Comparison of ENCODE assay signal across 24 cellular contexts in the genomic region with DNA sequence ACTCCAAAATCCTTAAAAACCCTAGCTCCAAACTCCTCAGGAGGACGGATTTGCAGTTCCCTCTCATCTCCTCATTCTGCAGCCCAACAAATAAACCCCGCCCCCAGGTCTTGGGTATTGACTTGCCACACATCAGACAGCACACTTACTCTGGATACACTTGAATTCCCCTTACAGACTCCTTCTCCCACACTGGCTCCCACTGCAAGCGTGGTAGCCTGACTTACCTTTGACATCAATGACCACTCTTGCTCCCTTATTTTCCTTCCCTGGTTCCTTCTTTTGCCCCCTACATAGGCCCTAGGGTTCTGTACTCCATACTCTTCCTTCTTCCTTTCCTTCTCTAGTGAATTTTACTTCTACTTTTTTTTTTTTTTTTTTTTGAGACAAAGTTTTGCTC. TPM values are rescaled to one million over a fixed set of nuclear protein-coding genes. Genes with fewer than 3 reads are reported as not detected.
A peak's percentile ranks its signal among the peaks of the same experiment; 100 is the strongest.
DNase-seq lines count a peak whose midpoint lies in the region; ATAC-seq, FAIRE-seq and TF ChIP-seq lines count a peak whose summit lies in the region.
"Had no signal": no experiment of that assay in that cellular context is flagged by ENCODE, and none has a peak within 500 bp of the region (broad histone marks: within the 10 kb centered on the region; RNA-seq: fewer than 3 reads in every experiment).

No MANE protein-coding gene starts in this region.

- peak; percentile 11 for FAIRE-seq in K562 (lab: Jason Lieb, UNC)
- FAIRE-seq: G401.6, GM12878, kidney had no signal

- peak overlapping the region; percentile 56 for H3K27ac Mint-ChIP-seq in activated naive CD4-positive, alpha-beta T cell treated with anti-CD3 and anti-CD28 coated beads, Interleukin-2, amount 10 ng/mL, durations not matched to agents 7 days and 5 days
- H3K27ac Mint-ChIP-seq: activated CD4-positive, alpha-beta T cell treated with anti-CD3 and anti-CD28 coated beads, Interleukin-2, amount 10 ng/mL, durations not matched to agents 24 days and 14 days; activated naive CD4-positive, alpha-beta T cell treated with anti-CD3 and anti-CD28 coated beads, Interleukin-2, amount 50 U/mL, for 24 hours had no signal

- H3K4me1 ChIP-seq in K562 (replicated peaks in 1 of 2; ENCODE audit: control insufficient read depth in 2 of 2, insufficient read depth in 2 of 2, low read length in 2 of 2) (peaks cover 8 to 11% of the 10 kb centered on the region in 2 experiments; a peak in 3 of 5 replicates), upper lobe of right lung (peaks cover 18% of the 10 kb centered on the region)
- H3K4me1 ChIP-seq: uterus had no signal

- H3K4me3 ChIP-seq in K562 (no peak overlapping the region), upper lobe of right lung (no peak overlapping the region)
- H3K4me3 ChIP-seq: esophagus squamous epithelium, GM12878, PC-9, uterus had no signal

- ATAC-seq in K562: no peak
- ATAC-seq in upper lobe of right lung: peak; percentile 58
- ATAC-seq: GM12878 had no signal

- H4K20me1 ChIP-seq in K562 (replicated peaks; ENCODE audit: control insufficient read depth, insufficient read depth, low read length): no peaks in the 10 kb centered on the region

- DNase-seq in activated naive CD4-positive, alpha-beta T cell treated with anti-CD3 and anti-CD28 coated beads, Interleukin-2, amount 10 ng/mL, durations not matched to agents 7 days and 5 days: no peak
- no peak for DNase-seq in activated naive CD4-positive, alpha-beta T cell treated with anti-CD3 and anti-CD28 coated beads, Interleukin-2, amount 50 U/mL, for 16 hours
- DNase-seq in K562 (ENCODE audit: extremely low read depth in 1 of 4, low spot score in 3 of 4) (no peak), kidney tubule cell (ENCODE audit: low spot score) (peak; percentile 67), upper lobe of right lung (no peak), hepatic stellate cell (ENCODE audit: low spot score) (no peak), NCI-H1436 treated with DMSO at 0.1 percent for 48 hours (lab: John Stamatoyannopoulos, UW) (no peak), NOMO-1 treated with dmso at 0.1 percent for 144 hours (lab: John Stamatoyannopoulos, UW; ENCODE audit: unreplicated experiment) (no peak)
- DNase-seq: activated CD4-positive, alpha-beta T cell treated with anti-CD3 and anti-CD28 coated beads, Interleukin-2, amount 10 ng/mL, durations not matched to agents 24 days and 14 days; Caco-2; esophagus squamous epithelium; GOT3; KBM-7; kidney; NCI-H1092; NCI-H748 treated with DMSO at 0.1 percent for 48 hours; PC-9; stimulated activated CD4-positive, alpha-beta T cell treated with anti-CD3 and anti-CD28 coated beads, Interleukin-2, amount 100 ng/mL, for 24 hours; uterus had no signal

- no TSS peak for BruUV-seq in K562 (replicated peaks; lab: Mats Ljungman, UMichigan)

- peaks cover 45% of the 10 kb centered on the region for H3K36me3 Mint-ChIP-seq in activated naive CD4-positive, alpha-beta T cell treated with anti-CD3 and anti-CD28 coated beads, Interleukin-2, amount 10 ng/mL, durations not matched to agents 7 days and 5 days

- H3K4me3 Mint-ChIP-seq in activated naive CD4-positive, alpha-beta T cell treated with anti-CD3 and anti-CD28 coated beads, Interleukin-2, amount 10 ng/mL, durations not matched to agents 7 days and 5 days: no peak overlapping the region
- H3K4me3 Mint-ChIP-seq: activated CD4-positive, alpha-beta T cell treated with anti-CD3 and anti-CD28 coated beads, Interleukin-2, amount 10 ng/mL, durations not matched to agents 24 days and 14 days; activated naive CD4-positive, alpha-beta T cell treated with anti-CD3 and anti-CD28 coated beads, Interleukin-2, amount 50 U/mL, for 24 hours; brain had no signal

- H3K36me3 ChIP-seq in K562 (ENCODE audit: control insufficient read depth, insufficient read depth, low read length) (no peaks in the 10 kb centered on the region), upper lobe of right lung (no peaks in the 10 kb centered on the region)
- H3K36me3 ChIP-seq: uterus had no signal

- 68% methylated on average over 3 of the region's 3 CpGs for WGBS in K562 (ENCODE audit: insufficient coverage, low coverage, missing lambda C conversion rate)

- H3K4me1 Mint-ChIP-seq in activated naive CD4-positive, alpha-beta T cell treated with anti-CD3 and anti-CD28 coated beads, Interleukin-2, amount 10 ng/mL, durations not matched to agents 7 days and 5 days: peaks cover 41% of the 10 kb centered on the region

- no peaks in the 10 kb centered on the region for H3K27me3 Mint-ChIP-seq in activated naive CD4-positive, alpha-beta T cell treated with anti-CD3 and anti-CD28 coated beads, Interleukin-2, amount 10 ng/mL, durations not matched to agents 7 days and 5 days
- H3K27me3 Mint-ChIP-seq: activated CD4-positive, alpha-beta T cell treated with anti-CD3 and anti-CD28 coated beads, Interleukin-2, amount 10 ng/mL, durations not matched to agents 24 days and 14 days; activated naive CD4-positive, alpha-beta T cell treated with anti-CD3 and anti-CD28 coated beads, Interleukin-2, amount 50 U/mL, for 24 hours; brain had no signal

- in situ Hi-C loops in K562 (cut with MboI): no loop called here

- no peak for TF ChIP-seq EP300 in K562 (IDR thresholded peaks at IDR 0.05; ENCODE audit: low read length)

- no peaks in the 10 kb centered on the region; the same call in 1 of the 3 replicates for H3K79me2 ChIP-seq in K562 (ENCODE audit: control insufficient read depth, insufficient read depth, low read length)

- intact Hi-C loops in K562 (cut with micrococcal nuclease): no loop called here
- intact Hi-C loops in upper lobe of right lung (cut with DNase I): no loop called here

- CTCF ChIA-PET in activated naive CD4-positive, alpha-beta T cell treated with anti-CD3 and anti-CD28 coated beads, Interleukin-2, amount 10 ng/mL, durations not matched to agents 7 days and 5 days (lab: Charles Lee): no interaction called here
- CTCF ChIA-PET in K562 (lab: Yijun Ruan, JAX; ENCODE audit: low intra/inter-chr PET ratio): no interaction called here

- H3K9me1 ChIP-seq in K562 (ENCODE audit: control insufficient read depth, insufficient read depth, low read length): no peaks in the 10 kb centered on the region

- TF ChIP-seq RAD21 in K562 (CRISPR knock-in tag; conservative IDR thresholded peaks at IDR 0.05 in 1 of 2, IDR thresholded peaks at IDR 0.05 in 1 of 2): no peak

- TF ChIP-seq CTCF in K562 (IDR thresholded peaks at IDR 0.05 in 2 of 3, conservative IDR thresholded peaks at IDR 0.05 in 1 of 3; ENCODE audit: insufficient read depth in 2 of 3, low read depth in 1 of 3, low read length in 3 of 3) (no peak), upper lobe of right lung (IDR thresholded peaks at IDR 0.05) (no peak)

- POLR2A ChIA-PET in K562 (lab: Yijun Ruan, JAX): interaction anchor here (0.9 to 3.4 kb wide), 2 partner anchors 8 to 9 kb away, joined by 4 to 20 read pairs; a partner anchor contains a TSS

- H3K27me3 ChIP-seq in K562 (ENCODE audit: control insufficient read depth in 2 of 2, insufficient read depth in 2 of 2, low read length in 2 of 2) (no peaks in the 10 kb centered on the region), upper lobe of right lung (no peaks in the 10 kb centered on the region)
- H3K27me3 ChIP-seq: esophagus squamous epithelium, uterus had no signal

- H2AFZ ChIP-seq in K562 (ENCODE audit: low read depth, low read length): no peak overlapping the region
- H2AFZ ChIP-seq: PC-9 had no signal

- no peak overlapping the region for H3K4me2 ChIP-seq in K562 (ENCODE audit: insufficient read depth, low read length)
- H3K4me2 ChIP-seq: PC-9 had no signal

- H3K9me3 ChIP-seq in K562 (replicated peaks; ENCODE audit: control insufficient read depth, insufficient read depth, low read depth, low read length): no peaks in the 10 kb centered on the region
- H3K9me3 ChIP-seq in upper lobe of right lung: no peaks in the 10 kb centered on the region
- H3K9me3 ChIP-seq: Caco-2, esophagus squamous epithelium, uterus had no signal

- H3K9me3 Mint-ChIP-seq in activated naive CD4-positive, alpha-beta T cell treated with anti-CD3 and anti-CD28 coated beads, Interleukin-2, amount 10 ng/mL, durations not matched to agents 7 days and 5 days: no peaks in the 10 kb centered on the region
- H3K9me3 Mint-ChIP-seq: brain had no signal

- H3K27ac ChIP-seq in K562 (ENCODE audit: extremely low read depth, low read depth, low read length) (no peak overlapping the region), upper lobe of right lung (no peak overlapping the region)
- H3K27ac ChIP-seq: esophagus squamous epithelium, HL-60, PC-9, uterus had no signal

- no peak overlapping the region for H3K9ac ChIP-seq in K562 (ENCODE audit: insufficient read depth in 1 of 2, low read depth in 2 of 2, low read length in 2 of 2)

- TF ChIP-seq POLR2A in K562 (conservative IDR thresholded peaks at IDR 0.05): no peak

TF ChIP-seq in K562, 482 proteins besides CTCF, POLR2A, EP300 and RAD21 (continues in another document):
- TF ChIP-seq RUNX1 (IDR thresholded peaks at IDR 0.05; ENCODE audit: low read depth): no peak

RNA-seq across cellular contexts. Expression of a gene that starts 7.5 kb away (rescaled TPM):
- total RNA-seq in K562 (2011; cell fraction: chromatin; rRNA removed; ENCODE audit: low replicate concordance): 11.5 and 14.4 TPM in 2 replicates
- total RNA-seq in K562 (2011; cell fraction: nucleolus; rRNA removed): 9.2 and 10.5 TPM in 2 replicates
- total RNA-seq in K562 (2011; cell fraction: nucleoplasm; rRNA removed): 11.7 and 23.2 TPM in 2 replicates
- total RNA-seq in K562 (2014; rRNA removed): 12.7 and 16.4 TPM in 2 replicates
- 12.5 and 12.8 TPM in 2 replicates for total RNA-seq in K562 (2014; rRNA removed; fragmentation: Illumina TruSeq; extraction: Trizol)
- total RNA-seq in K562 (2015; rRNA removed; fragmentation: Illumina TruSeq; extraction: Trizol): 12.4 and 12.5 TPM in 2 replicates
- total RNA-seq in K562 (2021): 18.1 and 19.3 TPM in 2 replicates
- 11.9 and 15.9 TPM in 2 replicates for polyA plus RNA-seq in K562 (2011; rRNA removed)
- 12.4 and 14.9 TPM in 2 replicates for polyA plus RNA-seq in K562 (2011; cell fraction: cytosol; rRNA removed)
- 4.3 and 7.3 TPM in 2 replicates for polyA plus RNA-seq in K562 (2011; cell fraction: nucleus; rRNA removed)
- 11.4 and 12.5 TPM in 2 replicates for polyA plus RNA-seq in K562 (2012)
- 13.7 and 13.9 TPM in 2 replicates for polyA plus RNA-seq in K562 (2014; fragmentation: Illumina TruSeq; extraction: Trizol)
- 1 to 10 TPM; 3.4 to 3.7 TPM for polyA plus RNA-seq in K562 (2014; fragmentation: Nextera tagmentation; extraction: Ambion mirVana)
- polyA plus RNA-seq in K562 (2014; rRNA removed): 9.2 and 9.6 TPM in 2 replicates
- polyA minus RNA-seq in K562 (2011; rRNA and poly(A)+ RNA removed): 21.2 and 39.4 TPM in 2 replicates
- 16.7 and 19.7 TPM in 2 replicates for polyA minus RNA-seq in K562 (2011; cell fraction: cytosol; rRNA and poly(A)+ RNA removed)
- 3.3 and 3.5 TPM in 2 replicates for polyA minus RNA-seq in K562 (2011; cell fraction: nucleus; rRNA and poly(A)+ RNA removed)
- 27.9 TPM for total RNA-seq in upper lobe of right lung
